In the genomic region with DNA sequence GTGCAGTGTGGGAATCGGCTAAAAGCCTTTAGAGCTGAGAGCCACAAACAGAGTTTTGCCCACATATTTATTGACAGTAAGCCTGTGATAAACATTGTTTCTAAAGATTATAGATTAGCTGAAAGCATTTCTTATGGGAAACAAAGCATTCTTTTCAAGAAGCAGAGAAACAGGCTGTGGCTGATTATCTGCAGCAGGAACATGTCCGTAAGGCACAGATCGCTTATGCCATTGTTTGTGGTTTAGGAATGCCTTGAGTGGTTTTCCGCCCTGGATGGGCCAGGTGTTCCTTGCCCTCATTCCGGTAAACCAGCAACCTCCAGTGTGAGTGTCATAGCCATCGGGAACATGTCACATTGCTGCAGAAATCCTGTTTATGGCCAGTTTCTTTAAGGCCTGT, we compare ENCODE assay signal across 8 cellular contexts.
"Had no signal": no experiment of that assay in that cellular context is flagged by ENCODE, and none has a peak within 500 bp of the region (broad histone marks: within the 10 kb centered on the region; RNA-seq: fewer than 3 reads in every experiment).

No MANE protein-coding gene starts in this region.

- ATAC-seq: GM12878 had no signal

- H3K4me3 ChIP-seq: GM12878 had no signal

- DNase-seq: GDM1, GF-D8 had no signal

- FAIRE-seq: G401.6, GM12878, GM12891, GM12892, GM18507, GM19239 had no signal
